Comparison of ENCODE assay signal across 10 cellular contexts in genomic region chr14:69138189-69138535, GRCh38. TPM values are rescaled to one million over a fixed set of nuclear protein-coding genes. Genes with fewer than 3 reads are reported as not detected.
DNase-seq lines count a peak whose midpoint lies in the region; ATAC-seq and TF ChIP-seq lines count a peak whose summit lies in the region.
"Had no signal": no experiment of that assay in that cellular context is flagged by ENCODE, and none has a peak within 500 bp of the region (broad histone marks: within the 10 kb centered on the region; RNA-seq: fewer than 3 reads in every experiment).

No MANE protein-coding gene starts in this region.

- H3K4me1 Mint-ChIP-seq in activated naive CD8-positive, alpha-beta T cell treated with anti-CD3 and anti-CD28 coated beads, Interleukin-2, amount 50 U/mL, for 24 hours, result peaks cover 60% of the 10 kb centered on the region

- peaks cover 98% of the 10 kb centered on the region for H3K79me2 ChIP-seq in Karpas-422 (ENCODE audit: low read length)

- H2AFZ ChIP-seq in Karpas-422 (ENCODE audit: low read length), result no peak overlapping the region

- H3K27me3 Mint-ChIP-seq in activated naive CD8-positive, alpha-beta T cell treated with anti-CD3 and anti-CD28 coated beads, Interleukin-2, amount 50 U/mL, for 24 hours, result no peaks in the 10 kb centered on the region
- H3K27me3 Mint-ChIP-seq: activated CD8-positive, alpha-beta memory T cell treated with anti-CD3 and anti-CD28 coated beads, Interleukin-2, amount 10 ng/mL, durations not matched to agents 7 days and 5 days had no signal

- peak overlapping the region; percentile 80 for H3K27ac Mint-ChIP-seq in activated naive CD8-positive, alpha-beta T cell treated with anti-CD3 and anti-CD28 coated beads, Interleukin-2, amount 50 U/mL, for 24 hours
- H3K27ac Mint-ChIP-seq: activated CD8-positive, alpha-beta memory T cell treated with anti-CD3 and anti-CD28 coated beads, Interleukin-2, amount 10 ng/mL, durations not matched to agents 7 days and 5 days had no signal

- intact Hi-C loops in posterior vena cava (cut with DNase I), result no loop called here

- no peak overlapping the region for H3K4me2 ChIP-seq in Karpas-422 (ENCODE audit: low read depth, low read length, poor library complexity, severe bottlenecking)

- H3K36me3 Mint-ChIP-seq in activated naive CD8-positive, alpha-beta T cell treated with anti-CD3 and anti-CD28 coated beads, Interleukin-2, amount 50 U/mL, for 24 hours (ENCODE audit: low read depth), result peaks cover 13% of the 10 kb centered on the region

- H3K27ac ChIP-seq in Karpas-422 (ENCODE audit: low read length), result no peak overlapping the region

- no peaks in the 10 kb centered on the region for H3K9me2 ChIP-seq in Karpas-422 (replicated peaks; ENCODE audit: insufficient read depth, low read length)

- DNase-seq in GM04503 (ENCODE audit: low read depth) (peak; percentile 57), foreskin fibroblast (peak; percentile 44 to 75), putamen (ENCODE audit: low spot score) (peak; percentile 72), islet precursor cell (no peak), posterior vena cava (ENCODE audit: low spot score) (no peak), Karpas-422 (no peak), retina (no peak)
- no peak for DNase-seq in activated naive CD8-positive, alpha-beta T cell treated with anti-CD3 and anti-CD28 coated beads, Interleukin-2, amount 50 U/mL, for 24 hours
- DNase-seq: activated CD8-positive, alpha-beta memory T cell treated with anti-CD3 and anti-CD28 coated beads, Interleukin-2, amount 10 ng/mL, durations not matched to agents 7 days and 5 days; NCI-H774 had no signal

- ATAC-seq in activated naive CD8-positive, alpha-beta T cell treated with anti-CD3 and anti-CD28 coated beads, Interleukin-2, amount 50 U/mL, for 24 hours, result no peak

- H3K27me3 ChIP-seq in Karpas-422 (ENCODE audit: low read length), result no peaks in the 10 kb centered on the region

- peaks cover 10% of the 10 kb centered on the region for H3K36me3 ChIP-seq in Karpas-422 (ENCODE audit: insufficient read depth, low read length)

- H4K20me1 ChIP-seq in Karpas-422 (ENCODE audit: insufficient read depth, low read depth, low read length), result no peaks in the 10 kb centered on the region

- no peak overlapping the region for H3K4me3 Mint-ChIP-seq in activated naive CD8-positive, alpha-beta T cell treated with anti-CD3 and anti-CD28 coated beads, Interleukin-2, amount 50 U/mL, for 24 hours
- H3K4me3 Mint-ChIP-seq: activated CD8-positive, alpha-beta memory T cell treated with anti-CD3 and anti-CD28 coated beads, Interleukin-2, amount 10 ng/mL, durations not matched to agents 7 days and 5 days had no signal

- no peak for TF ChIP-seq CTCF in foreskin fibroblast (IDR thresholded peaks at IDR 0.05; ENCODE audit: low read depth, low read length)

- H3K9me3 ChIP-seq in Karpas-422 (ENCODE audit: low read length), result no peaks in the 10 kb centered on the region

- peaks cover 14% of the 10 kb centered on the region for H3K4me1 ChIP-seq in Karpas-422 (ENCODE audit: low read length)

- H3K4me3 ChIP-seq in foreskin fibroblast (ENCODE audit: low read depth in 1 of 2, low read length in 2 of 2) (no peak overlapping the region), Karpas-422 (ENCODE audit: low read length) (no peak overlapping the region)

- no peaks in the 10 kb centered on the region for H3K9me3 Mint-ChIP-seq in activated naive CD8-positive, alpha-beta T cell treated with anti-CD3 and anti-CD28 coated beads, Interleukin-2, amount 50 U/mL, for 24 hours

- no peak overlapping the region for H3K9ac ChIP-seq in Karpas-422 (ENCODE audit: low read length)

RNA-seq across cellular contexts. Expression of gene DCAF5, which starts 14.8 kb away (rescaled TPM):
- total RNA-seq in posterior vena cava, result 10 to 100 TPM; 42.3 to 50.0 TPM
- 39.8 and 45.5 TPM in 2 replicates for total RNA-seq in Karpas-422 (2014; rRNA removed; shearing (Covaris generic); ENCODE audit: low replicate concordance)

RNA-seq across cellular contexts. Expression of gene EXD2, which starts 53.1 kb away (rescaled TPM):
- 10 to 100 TPM; 17.9 to 21.0 TPM for total RNA-seq in posterior vena cava
- 12.6 and 21.3 TPM in 2 replicates for total RNA-seq in Karpas-422 (2014; rRNA removed; shearing (Covaris generic); ENCODE audit: low replicate concordance)

Comparison
In these comparisons a context has a peak if more than half of its experiments do, and no peak if none do; other contexts are left out.
1. DNase-seq: peak in GM04503 (single experiment), foreskin fibroblast (2 of 2) and putamen (single experiment); none in activated naive CD8-positive, alpha-beta T cell treated with anti-CD3 and anti-CD28 coated beads, Interleukin-2, amount 50 U/mL, for 24 hours (single experiment), islet precursor cell (single experiment), posterior vena cava (single experiment), Karpas-422 (single experiment) and retina (single experiment).